In the genomic region with DNA sequence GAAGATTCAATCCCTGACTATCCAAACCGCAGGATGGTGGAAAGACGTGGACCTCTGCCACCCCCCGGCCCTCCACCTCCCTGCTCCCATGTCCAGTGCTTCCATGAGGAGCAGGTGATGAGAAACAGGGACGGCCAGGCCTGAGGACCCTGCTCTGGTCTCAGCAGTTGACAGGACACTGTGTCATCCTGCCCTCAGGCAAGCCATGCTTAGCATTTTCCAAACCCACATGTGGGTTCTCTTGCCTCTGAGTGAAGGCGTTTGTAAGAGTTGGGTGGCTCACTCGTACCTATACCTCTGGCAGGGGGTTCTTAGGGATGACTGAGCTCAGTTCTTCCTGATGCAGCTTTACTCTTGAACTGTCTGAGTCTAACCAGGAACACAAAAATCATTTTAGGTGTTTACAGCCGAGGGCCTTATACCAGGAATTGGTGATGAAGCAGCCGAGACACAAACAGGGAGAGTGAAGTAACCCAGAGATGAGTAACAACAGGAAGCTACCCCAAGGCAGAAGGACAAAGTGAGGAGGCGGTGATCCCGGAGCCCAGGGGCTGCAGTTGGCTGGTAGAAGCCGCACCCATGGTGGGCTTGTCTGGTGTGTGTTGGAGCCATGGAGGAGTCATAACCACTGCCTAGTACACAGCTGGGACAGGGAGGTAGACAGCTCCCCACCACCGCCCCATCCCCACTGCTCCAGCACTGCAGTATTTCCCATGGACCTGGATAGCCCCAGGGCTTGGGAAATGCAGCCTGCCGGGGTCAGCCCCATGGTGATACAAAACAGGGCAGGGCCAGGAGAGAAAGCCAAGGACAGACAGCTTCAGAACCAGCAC, we compare ENCODE assay signal across 13 cellular contexts. TPM values are rescaled to one million over a fixed set of nuclear protein-coding genes. Genes with fewer than 3 reads are reported as not detected.
A peak's percentile ranks its signal among the peaks of the same experiment; 100 is the strongest.
DNase-seq lines count a peak whose midpoint lies in the region; ATAC-seq and TF ChIP-seq lines count a peak whose summit lies in the region.
"Had no signal": no experiment of that assay in that cellular context is flagged by ENCODE, and none has a peak within 500 bp of the region (broad histone marks: within the 10 kb centered on the region; RNA-seq: fewer than 3 reads in every experiment).

No MANE protein-coding gene starts in this region.

- CTCF ChIA-PET in mammary epithelial cell (lab: Charles Lee; ENCODE audit: low non-redundant PET) = interaction anchor here (0.5 to 0.6 kb wide), 2 partner anchors 18 to 148 kb away, joined by 4 read pairs; no protein-coding TSS in a partner anchor

- TF ChIP-seq EP300 in ovary (IDR thresholded peaks at IDR 0.05) = no peak

- TF ChIP-seq CTCF in mammary epithelial cell (conservative IDR thresholded peaks at IDR 0.05 in 1 of 2, IDR thresholded peaks at IDR 0.05 in 1 of 2; ENCODE audit: extremely low read depth in 1 of 2, insufficient read depth in 1 of 2, low read depth in 1 of 2, low read length in 2 of 2) (no peak), ovary (IDR thresholded peaks at IDR 0.05) (no peak)

- H3K9me3 ChIP-seq in BLaER1 = 0 out of 2 replicates have a peak, but pooled peaks cover 9% of the 10 kb centered on the region
- H3K9me3 ChIP-seq in mammary epithelial cell (replicated peaks; ENCODE audit: insufficient read depth, low read length) = no peaks in the 10 kb centered on the region
- peaks cover 14% of the 10 kb centered on the region for H3K9me3 ChIP-seq in mesodermal cell (ENCODE audit: control insufficient read depth, low read length)
- no peaks in the 10 kb centered on the region for H3K9me3 ChIP-seq in ovary
- H3K9me3 ChIP-seq: vagina had no signal

- H3K27me3 ChIP-seq in BLaER1 = no peaks in the 10 kb centered on the region
- no peaks in the 10 kb centered on the region for H3K27me3 ChIP-seq in mammary epithelial cell (ENCODE audit: insufficient read depth, low read length)
- no peaks in the 10 kb centered on the region for H3K27me3 ChIP-seq in ovary
- H3K27me3 ChIP-seq: vagina had no signal

- H3K9ac ChIP-seq in BLaER1 (peak overlapping the region; percentile 55), mammary epithelial cell (ENCODE audit: insufficient read depth, low read length) (no peak overlapping the region)

- H3K36me3 Mint-ChIP-seq in stimulated activated memory B cell treated with anti-CD40 and anti-IgM and Interleukin-4, amounts not matched to agents 10 μg/mL and 1 μg/mL and 100 μg/mL, for 72 hours = no peaks in the 10 kb centered on the region
- H3K36me3 Mint-ChIP-seq: CD14-positive monocyte had no signal

- TF ChIP-seq POLR2A in ovary (IDR thresholded peaks at IDR 0.05) = no peak

- H3K4me1 ChIP-seq in BLaER1 (peaks cover 55% of the 10 kb centered on the region), mammary epithelial cell (ENCODE audit: insufficient read depth, low read length) (peaks cover 43% of the 10 kb centered on the region), mesodermal cell (ENCODE audit: control insufficient read depth, insufficient read depth, low read length, poor library complexity, severe bottlenecking) (peaks cover 63% of the 10 kb centered on the region), ovary (ENCODE audit: insufficient read depth) (no peaks in the 10 kb centered on the region)
- H3K4me1 ChIP-seq: vagina had no signal

- dilution Hi-C loops in mammary epithelial cell (cut with HindIII; ENCODE audit: low sequenced_read_pairs) = no loop called here

- H3K4me3 ChIP-seq in BLaER1 (no peak overlapping the region), mammary epithelial cell (replicated peaks in 1 of 3; ENCODE audit: insufficient read depth in 1 of 3, low read depth in 2 of 3, low read length in 3 of 3) (no peak overlapping the region), mesodermal cell (ENCODE audit: extremely low read depth, insufficient read depth, low read length, poor library complexity, severe bottlenecking) (no peak overlapping the region), ovary (no peak overlapping the region)
- H3K4me3 ChIP-seq: vagina had no signal

- peaks cover 10% of the 10 kb centered on the region for H3K9me3 Mint-ChIP-seq in stimulated activated memory B cell treated with anti-CD40 and anti-IgM and Interleukin-4, amounts not matched to agents 10 μg/mL and 1 μg/mL and 100 μg/mL, for 72 hours

- H3K4me2 ChIP-seq in BLaER1 (peak overlapping the region; percentile 95), mammary epithelial cell (ENCODE audit: insufficient read depth, low read depth, low read length) (peak overlapping the region; percentile 76)

- in situ Hi-C loops in mammary epithelial cell (cut with MboI; ENCODE audit: low sequenced_read_pairs in 2 of 2) = no loop called here

- 7% methylated on average over 11 of the region's 13 CpGs for WGBS in mammary epithelial cell (ENCODE audit: low coverage, missing lambda C conversion rate)
- 62% methylated on average over 6 to 10 of the region's 13 CpGs for WGBS in mesodermal cell (ENCODE audit: insufficient coverage in 2 of 2), 2 experiments
- WGBS in ovary, 3 donors = 80 to 86% (median 81%) methylated on average over 13 of the region's 13 CpGs

- ATAC-seq in stimulated activated memory B cell treated with anti-CD40 and anti-IgM and Interleukin-4, amounts not matched to agents 10 μg/mL and 1 μg/mL and 100 μg/mL, for 72 hours = no peak

- H2AFZ ChIP-seq in mammary epithelial cell (ENCODE audit: low read depth, low read length) = peak overlapping the region; percentile 73

- no peak overlapping the region for H3K4me3 Mint-ChIP-seq in stimulated activated memory B cell treated with anti-CD40 and anti-IgM and Interleukin-4, amounts not matched to agents 10 μg/mL and 1 μg/mL and 100 μg/mL, for 72 hours

- BruUV-seq in mammary epithelial cell (replicated peaks; lab: Mats Ljungman, UMichigan) = no TSS peak

- peaks cover 32% of the 10 kb centered on the region for H3K27me3 Mint-ChIP-seq in stimulated activated memory B cell treated with anti-CD40 and anti-IgM and Interleukin-4, amounts not matched to agents 10 μg/mL and 1 μg/mL and 100 μg/mL, for 72 hours

- H3K36me3 ChIP-seq in BLaER1 (no peaks in the 10 kb centered on the region), mammary epithelial cell (ENCODE audit: insufficient read depth, low read length) (no peaks in the 10 kb centered on the region), mesodermal cell (ENCODE audit: control insufficient read depth, insufficient read depth, low read length) (peaks cover 25% of the 10 kb centered on the region), ovary (no peaks in the 10 kb centered on the region)
- H3K36me3 ChIP-seq: vagina had no signal

- H4K20me1 ChIP-seq in BLaER1 (no peaks in the 10 kb centered on the region), mammary epithelial cell (ENCODE audit: insufficient read depth, low read length) (no peaks in the 10 kb centered on the region)

- DNase-seq in M059J (ENCODE audit: low read depth) (peak; percentile 93), mammary epithelial cell (peak; percentile 88), ovary (no peak), GDM1 (lab: John Stamatoyannopoulos, UW) (no peak), Kasumi-1 (lab: John Stamatoyannopoulos, UW) (no peak)
- DNase-seq: KG1, retina, T-helper 1 cell had no signal

- H3K79me2 ChIP-seq in mammary epithelial cell (ENCODE audit: insufficient read depth, low read length) = no peaks in the 10 kb centered on the region

- H3K4me1 Mint-ChIP-seq in stimulated activated memory B cell treated with anti-CD40 and anti-IgM and Interleukin-4, amounts not matched to agents 10 μg/mL and 1 μg/mL and 100 μg/mL, for 72 hours = no peaks in the 10 kb centered on the region

- no peak overlapping the region for H3K27ac Mint-ChIP-seq in stimulated activated memory B cell treated with anti-CD40 and anti-IgM and Interleukin-4, amounts not matched to agents 10 μg/mL and 1 μg/mL and 100 μg/mL, for 72 hours

- intact Hi-C loops in mammary epithelial cell (cut with micrococcal nuclease) = no loop called here
- intact Hi-C loops in ovary (cut with DNase I) = loop anchor here in 1 of 4 donors (5.0 kb wide), 1 partner anchor 1267 kb away; the partner anchor contains the start of gene SHISA4

- H3K27ac ChIP-seq in BLaER1 = peak overlapping the region; percentile 52
- peak overlapping the region; percentile 12 for H3K27ac ChIP-seq in mammary epithelial cell (ENCODE audit: insufficient read depth, low read depth, low read length)
- peak overlapping the region; percentile 83 for H3K27ac ChIP-seq in mesodermal cell (ENCODE audit: low read depth, low read length, severe bottlenecking)
- no peak overlapping the region for H3K27ac ChIP-seq in ovary
- H3K27ac ChIP-seq: vagina had no signal

RNA-seq across cellular contexts. Expression of gene MYBPH, which starts 21.4 kb away (rescaled TPM):
- not detected in 2 replicates for total RNA-seq in M059J (2014; rRNA removed; shearing (Covaris generic))
- total RNA-seq in mammary epithelial cell (not detected), ovary (under 1 TPM in 3 of 7 donors, not detected in 4; 0.10 to 0.27 (median 0.23) TPM)
- polyA plus RNA-seq in mammary epithelial cell (not detected), ovary (under 1 TPM in 1 of 2 donors, not detected in 1; 0.04 TPM)
- not detected for polyA minus RNA-seq in mammary epithelial cell
- polyA plus RNA-seq in mesodermal cell (2013, experiment 1 of 2) = 0.22 TPM
- polyA plus RNA-seq in mesodermal cell (2013, experiment 2 of 2) = 0.30 TPM
- total RNA-seq: vagina had no signal

RNA-seq across cellular contexts. Expression of gene ADORA1, which starts 26.7 kb away (rescaled TPM):
- 1.6 and 5.6 TPM in 2 replicates for total RNA-seq in M059J (2014; rRNA removed; shearing (Covaris generic))
- total RNA-seq in mammary epithelial cell (1 to 10 TPM in 1 of 2 donors, under 1 TPM in 1; 0.96 to 1.7 TPM), ovary (1 to 10 TPM in 1 of 7 donors, under 1 TPM in 6; 0.15 to 1.3 (median 0.70) TPM)
- polyA plus RNA-seq in mammary epithelial cell (0.74 TPM), ovary (under 1 TPM; 0.17 to 0.27 TPM)
- not detected for polyA minus RNA-seq in mammary epithelial cell
- 9.9 TPM for polyA plus RNA-seq in mesodermal cell (2013, experiment 1 of 2)
- 10.3 TPM for polyA plus RNA-seq in mesodermal cell (2013, experiment 2 of 2)

RNA-seq across cellular contexts. Expression of gene CHI3L1, which starts 32.3 kb away (rescaled TPM):
- total RNA-seq in M059J (2014; rRNA removed; shearing (Covaris generic)) = not detected in 2 replicates
- total RNA-seq in mammary epithelial cell = 10 to 100 TPM in 1 of 2 donors, not detected in 1; 37.0 TPM
- 0.33 TPM for polyA plus RNA-seq in mammary epithelial cell
- not detected for polyA minus RNA-seq in mammary epithelial cell
- 2.2 TPM for polyA plus RNA-seq in mesodermal cell (2013, experiment 1 of 2)
- 3.0 TPM for polyA plus RNA-seq in mesodermal cell (2013, experiment 2 of 2)
- total RNA-seq in ovary = 10 to 100 TPM in 3 of 7 donors, 1 to 10 TPM in 3, not detected in 1; 4.0 to 70.5 (median 10.2) TPM
- polyA plus RNA-seq in ovary = 1 to 10 TPM; 6.4 TPM

Comparison
In these comparisons a context has a peak if more than half of its experiments do, and no peak if none do; other contexts are left out.
1. H3K27ac ChIP-seq: peak in BLaER1 (single experiment), mammary epithelial cell (single experiment) and mesodermal cell (single experiment); none in ovary (0 of 2).
2. DNase-seq: peak in M059J (single experiment) and mammary epithelial cell (single experiment); none in ovary (0 of 5), GDM1 (single experiment) and Kasumi-1 (0 of 2).